26 cellular contexts compared by ENCODE assay signal in the genomic region with DNA sequence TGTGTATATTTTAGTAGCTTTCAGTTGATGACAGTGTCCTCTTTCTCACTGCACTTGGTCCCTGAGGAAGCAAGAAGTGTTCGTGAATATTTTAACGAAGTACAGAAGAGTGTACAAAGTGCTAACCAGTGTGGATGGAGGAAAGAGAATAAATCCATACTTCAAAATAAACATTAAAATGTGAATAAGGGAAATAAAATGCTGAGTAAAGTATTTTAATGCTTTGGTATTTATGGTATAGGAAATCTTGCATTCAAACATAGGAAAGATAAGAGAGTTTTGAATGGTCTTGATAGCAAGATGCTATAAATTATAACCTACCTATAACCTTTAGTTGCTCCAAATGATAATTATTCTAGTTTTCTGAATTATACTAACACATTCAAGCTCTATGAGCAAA.
"Had no signal": no experiment of that assay in that cellular context is flagged by ENCODE, and none has a peak within 500 bp of the region (broad histone marks: within the 10 kb centered on the region; RNA-seq: fewer than 3 reads in every experiment).

No MANE protein-coding gene starts in this region.

- H3K27me3 ChIP-seq: stomach, suprapubic skin, testis, thyroid gland, tibial artery, tibial nerve, transverse colon, upper lobe of left lung, upper lobe of right lung, uterus, vagina had no signal

- DNase-seq: stimulated activated CD4-positive, alpha-beta T cell treated with anti-CD3 and anti-CD28 coated beads, Interleukin-2, amount 100 ng/mL, for 48 hours; stimulated activated CD4-positive, alpha-beta T cell treated with anti-CD3 and anti-CD28 coated beads, Interleukin-4, amount 100 ng/mL, for 1 hour; stimulated activated CD4-positive, alpha-beta T cell treated with anti-CD3 and anti-CD28 coated beads, Interleukin-4, amount 100 ng/mL, for 24 hours; stimulated activated CD4-positive, alpha-beta T cell treated with anti-CD3 and anti-CD28 coated beads, Interleukin-4, amount 100 ng/mL, for 4 hours; stimulated activated CD8-positive, alpha-beta memory T cell treated with anti-CD3 and anti-CD28 coated beads, Interleukin-4, amount 100 ng/mL, for 48 hours; stimulated activated naive B cell treated with anti-CD40 and anti-IgM and Interleukin-4, amounts not matched to agents 10 μg/mL and 1 μg/mL and 100 μg/mL, for 72 hours; stimulated activated naive CD4-positive, alpha-beta T cell; stimulated activated naive CD4-positive, alpha-beta T cell treated with Interleukin-2 at 50 U/mL for 16 hours; stimulated activated naive CD8-positive, alpha-beta T cell treated with anti-CD3 and anti-CD28 coated beads, Interleukin-15, amount 100 ng/mL, for 72 hours; stimulated activated naive CD8-positive, alpha-beta T cell treated with anti-CD3 and anti-CD28 coated beads, Interleukin-15, Interleukin-2, amounts not matched to agents 100 U/mL and 50 U/mL, for 24 hours; stomach; substantia nigra; testis; thyroid gland; tibial artery; transverse colon; upper lobe of left lung; upper lobe of right lung; uterus had no signal

- FAIRE-seq: urothelium cell line had no signal

- H3K4me3 ChIP-seq: stomach, suprapubic skin, testis, thoracic aorta, thyroid gland, tibial artery, tibial nerve, transverse colon, upper lobe of left lung, upper lobe of right lung, uterus, vagina had no signal

- H3K4me1 ChIP-seq: stomach, suprapubic skin, testis, thyroid gland, tibial artery, tibial nerve, transverse colon, upper lobe of left lung, upper lobe of right lung, uterus, vagina had no signal

- H3K27ac ChIP-seq: stomach, suprapubic skin, testis, thoracic aorta, thyroid gland, tibial artery, tibial nerve, transverse colon, upper lobe of left lung, upper lobe of right lung, uterus, vagina had no signal

- H3K36me3 ChIP-seq: stomach, suprapubic skin, thoracic aorta, thyroid gland, tibial artery, tibial nerve, transverse colon, upper lobe of left lung, upper lobe of right lung, uterus, vagina had no signal

- H3K9me3 ChIP-seq: suprapubic skin, testis, thoracic aorta, thyroid gland, tibial artery, tibial nerve, upper lobe of left lung, upper lobe of right lung, uterus, vagina had no signal

- ATAC-seq: stimulated activated effector memory CD8-positive, alpha-beta T cell treated with anti-CD3 and anti-CD28 coated beads, Interleukin-12 subunit alpha, Interleukin-12 subunit beta, amount 100 ng/mL, for 72 hours; stimulated activated memory B cell treated with anti-CD40 and anti-IgM and Interleukin-4, amounts not matched to agents 10 μg/mL and 1 μg/mL and 100 μg/mL, for 72 hours; stimulated activated naive B cell treated with anti-CD40 and anti-IgM and Interleukin-4, amounts not matched to agents 10 μg/mL and 1 μg/mL and 100 μg/mL, for 72 hours; stimulated activated naive CD8-positive, alpha-beta T cell treated with anti-CD3 and anti-CD28 coated beads, Interleukin-15, amount 100 ng/mL, for 72 hours; stimulated activated naive CD8-positive, alpha-beta T cell treated with anti-CD3 and anti-CD28 coated beads, Interleukin-15, Interleukin-2, amounts not matched to agents 100 U/mL and 50 U/mL, for 24 hours; upper lobe of right lung had no signal
